12 cellular contexts compared by ENCODE assay signal in genomic region chr14:82642425-82642824, GRCh38.
DNase-seq lines count a peak whose midpoint lies in the region; ATAC-seq and FAIRE-seq lines count a peak whose summit lies in the region.
"Had no signal": no experiment of that assay in that cellular context is flagged by ENCODE, and none has a peak within 500 bp of the region (broad histone marks: within the 10 kb centered on the region; RNA-seq: fewer than 3 reads in every experiment).

No MANE protein-coding gene starts in this region.

- no peaks in the 10 kb centered on the region; the same call in 1 of the 2 replicates for H3K4me1 ChIP-seq in HUES6 (ENCODE audit: control insufficient read depth, insufficient read depth, low read length)
- H3K4me1 ChIP-seq in naive thymus-derived CD4-positive, alpha-beta T cell (ENCODE audit: control insufficient read depth in 2 of 2, insufficient read depth in 2 of 2, low read length in 2 of 2) = no peaks in the 10 kb centered on the region
- H3K4me1 ChIP-seq: breast epithelium had no signal

- no peaks in the 10 kb centered on the region for H3K36me3 ChIP-seq in HUES6 (ENCODE audit: control insufficient read depth, insufficient read depth, low read length)
- no peaks in the 10 kb centered on the region for H3K36me3 ChIP-seq in naive thymus-derived CD4-positive, alpha-beta T cell (ENCODE audit: control insufficient read depth in 2 of 3, insufficient read depth in 3 of 3, low read length in 3 of 3)
- H3K36me3 ChIP-seq: breast epithelium had no signal

- no peak overlapping the region for H3K27ac ChIP-seq in HUES6 (ENCODE audit: low read depth, low read length)
- H3K27ac ChIP-seq in naive thymus-derived CD4-positive, alpha-beta T cell (ENCODE audit: low read depth, low read length) = no peak overlapping the region
- H3K27ac ChIP-seq: breast epithelium, SK-N-MC had no signal

- intact Hi-C loops in naive thymus-derived CD4-positive, alpha-beta T cell (cut with micrococcal nuclease) = no loop called here

- H3K9ac ChIP-seq in HUES6 (ENCODE audit: low read length) = peak overlapping the region; percentile 58

- H3K27me3 ChIP-seq in HUES6 (ENCODE audit: control insufficient read depth, insufficient read depth, low read length) = no peaks in the 10 kb centered on the region
- H3K27me3 ChIP-seq in naive thymus-derived CD4-positive, alpha-beta T cell (ENCODE audit: control insufficient read depth in 2 of 2, insufficient read depth in 2 of 2, low read length in 2 of 2) = no peaks in the 10 kb centered on the region
- H3K27me3 ChIP-seq: breast epithelium had no signal

- CTCF ChIA-PET in naive thymus-derived CD4-positive, alpha-beta T cell (lab: Charles Lee) = no interaction called here

- DNase-seq in activated naive CD8-positive, alpha-beta T cell treated with anti-CD3 and anti-CD28 coated beads, Interleukin-2, amount 50 U/mL, for 24 hours = no peak
- DNase-seq in naive thymus-derived CD4-positive, alpha-beta T cell = peak in 7 of 9 donors; percentile 1 to 28 (median 4)
- DNase-seq in NCI-H524 (lab: John Stamatoyannopoulos, UW) (no peak), 8988T (no peak), GM19239 (ENCODE audit: insufficient read length, low spot score) (no peak)

- ATAC-seq in GM18511 (IDR thresholded peaks at IDR 0.05; ENCODE audit: unreplicated experiment) (peak; percentile 89), GM18907 (IDR thresholded peaks at IDR 0.05; ENCODE audit: unreplicated experiment) (no peak)
- ATAC-seq in activated naive CD8-positive, alpha-beta T cell treated with anti-CD3 and anti-CD28 coated beads, Interleukin-2, amount 50 U/mL, for 24 hours = no peak
- ATAC-seq in naive thymus-derived CD4-positive, alpha-beta T cell = no peak
- ATAC-seq: left colon had no signal

- POLR2A ChIA-PET in naive thymus-derived CD4-positive, alpha-beta T cell (lab: Charles Lee) = no interaction called here

- no peaks in the 10 kb centered on the region for H3K27me3 Mint-ChIP-seq in activated naive CD8-positive, alpha-beta T cell treated with anti-CD3 and anti-CD28 coated beads, Interleukin-2, amount 50 U/mL, for 24 hours
- no peaks in the 10 kb centered on the region for H3K27me3 Mint-ChIP-seq in naive thymus-derived CD4-positive, alpha-beta T cell

- no peaks in the 10 kb centered on the region for H3K9me3 ChIP-seq in HUES6 (ENCODE audit: control insufficient read depth, insufficient read depth, low read depth, low read length)
- H3K9me3 ChIP-seq in naive thymus-derived CD4-positive, alpha-beta T cell (ENCODE audit: control insufficient read depth in 2 of 3, low read length in 3 of 3) = no peaks in the 10 kb centered on the region
- H3K9me3 ChIP-seq: breast epithelium had no signal

- H3K9me3 Mint-ChIP-seq in activated naive CD8-positive, alpha-beta T cell treated with anti-CD3 and anti-CD28 coated beads, Interleukin-2, amount 50 U/mL, for 24 hours = peaks cover 4% of the 10 kb centered on the region
- peaks cover 0 to 11% (median 2%) of the 10 kb centered on the region in 11 donors for H3K9me3 Mint-ChIP-seq in naive thymus-derived CD4-positive, alpha-beta T cell

- peak overlapping the region; percentile 67 for H3K4me3 ChIP-seq in HUES6 (ENCODE audit: low read depth, low read length)
- H3K4me3 ChIP-seq in naive thymus-derived CD4-positive, alpha-beta T cell (ENCODE audit: low read length) = no peak overlapping the region
- H3K4me3 ChIP-seq: SK-N-MC had no signal

- FAIRE-seq in GM19239 (lab: Jason Lieb, UNC) = no peak
- FAIRE-seq: GM12891 had no signal

- no peaks in the 10 kb centered on the region for H3K4me1 Mint-ChIP-seq in activated naive CD8-positive, alpha-beta T cell treated with anti-CD3 and anti-CD28 coated beads, Interleukin-2, amount 50 U/mL, for 24 hours
- no peaks in the 10 kb centered on the region for H3K4me1 Mint-ChIP-seq in naive thymus-derived CD4-positive, alpha-beta T cell

- no peaks in the 10 kb centered on the region for H3K36me3 Mint-ChIP-seq in activated naive CD8-positive, alpha-beta T cell treated with anti-CD3 and anti-CD28 coated beads, Interleukin-2, amount 50 U/mL, for 24 hours (ENCODE audit: low read depth)
- H3K36me3 Mint-ChIP-seq in naive thymus-derived CD4-positive, alpha-beta T cell = no peaks in the 10 kb centered on the region

- H3K27ac Mint-ChIP-seq in activated naive CD8-positive, alpha-beta T cell treated with anti-CD3 and anti-CD28 coated beads, Interleukin-2, amount 50 U/mL, for 24 hours = no peak overlapping the region
- H3K27ac Mint-ChIP-seq in naive thymus-derived CD4-positive, alpha-beta T cell = peak overlapping the region in 2 of 9 donors; percentile 34 to 47

- peak overlapping the region; percentile 27 for H3K4me3 Mint-ChIP-seq in activated naive CD8-positive, alpha-beta T cell treated with anti-CD3 and anti-CD28 coated beads, Interleukin-2, amount 50 U/mL, for 24 hours
- peak overlapping the region in 8 of 10 donors; percentile 48 to 79 (median 62) for H3K4me3 Mint-ChIP-seq in naive thymus-derived CD4-positive, alpha-beta T cell

Comparison
In these comparisons a context has a peak if more than half of its experiments do, and no peak if none do; other contexts are left out.
1. DNase-seq: peak in naive thymus-derived CD4-positive, alpha-beta T cell (7 of 9); none in activated naive CD8-positive, alpha-beta T cell treated with anti-CD3 and anti-CD28 coated beads, Interleukin-2, amount 50 U/mL, for 24 hours (single experiment), NCI-H524 (0 of 2), 8988T (single experiment) and GM19239 (single experiment).